ENCODE assay signal across 1 cellular context in the genomic region with DNA sequence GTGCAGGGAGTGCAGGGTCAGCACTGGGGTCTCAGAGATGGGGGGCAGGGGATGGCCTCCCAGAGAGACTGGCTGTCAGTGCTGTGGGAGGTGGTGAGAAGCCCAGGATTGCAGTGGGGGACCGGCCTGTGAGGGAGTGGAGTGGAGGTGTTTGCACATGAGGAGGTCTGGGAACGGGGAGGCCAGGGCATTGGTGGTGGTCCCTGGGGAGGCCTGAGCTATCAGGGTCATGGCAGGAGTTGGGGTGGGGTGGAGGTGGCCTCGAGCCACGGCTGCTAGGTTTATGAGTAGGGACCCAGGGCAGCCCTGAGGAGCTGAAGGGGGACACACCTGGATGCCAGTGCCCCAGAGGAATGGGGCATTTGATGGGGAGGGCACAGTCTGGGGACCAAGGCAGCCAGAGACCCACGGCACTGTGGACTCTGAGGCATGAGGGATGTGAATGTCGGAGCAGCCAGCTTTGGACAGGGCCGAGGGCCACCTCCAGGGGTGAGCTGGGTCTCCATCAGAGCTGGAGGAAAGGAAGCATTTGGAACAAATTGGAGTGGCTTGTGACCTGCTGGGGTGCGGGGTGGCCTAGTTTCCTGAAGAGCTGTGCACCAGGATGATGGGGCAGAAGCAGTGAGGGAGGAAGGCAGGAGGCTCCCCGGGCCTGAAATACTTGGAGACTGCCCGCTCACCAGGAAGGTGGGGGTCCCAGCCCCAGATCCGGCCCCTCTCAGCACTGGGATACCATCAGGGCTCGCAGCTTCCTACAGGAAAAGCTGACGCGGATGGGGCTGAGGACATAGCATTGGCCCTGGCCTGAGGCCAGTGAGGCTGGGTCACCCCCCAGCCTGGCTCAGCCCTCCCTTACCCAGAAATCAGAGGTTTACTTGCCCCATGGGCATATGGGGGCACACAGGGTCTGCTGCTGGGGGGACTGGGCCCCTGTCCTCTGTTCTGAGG.
TF ChIP-seq lines count a peak whose summit lies in the region.

No MANE protein-coding gene starts in this region.

TF ChIP-seq in SK-N-SH, 30 proteins besides CTCF, POLR2A, EP300 and RAD21 (continued from another document):
- TF ChIP-seq, protein P1, sequence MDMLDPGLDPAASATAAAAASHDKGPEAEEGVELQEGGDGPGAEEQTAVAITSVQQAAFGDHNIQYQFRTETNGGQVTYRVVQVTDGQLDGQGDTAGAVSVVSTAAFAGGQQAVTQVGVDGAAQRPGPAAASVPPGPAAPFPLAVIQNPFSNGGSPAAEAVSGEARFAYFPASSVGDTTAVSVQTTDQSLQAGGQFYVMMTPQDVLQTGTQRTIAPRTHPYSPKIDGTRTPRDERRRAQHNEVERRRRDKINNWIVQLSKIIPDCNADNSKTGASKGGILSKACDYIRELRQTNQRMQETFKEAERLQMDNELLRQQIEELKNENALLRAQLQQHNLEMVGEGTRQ (IDR thresholded peaks at IDR 0.05; ENCODE audit: borderline replicate concordance, low read depth, low read length) = no peak
TF ChIP-seq in SK-N-SH: peak in this region for 0.
